In the genomic region with DNA sequence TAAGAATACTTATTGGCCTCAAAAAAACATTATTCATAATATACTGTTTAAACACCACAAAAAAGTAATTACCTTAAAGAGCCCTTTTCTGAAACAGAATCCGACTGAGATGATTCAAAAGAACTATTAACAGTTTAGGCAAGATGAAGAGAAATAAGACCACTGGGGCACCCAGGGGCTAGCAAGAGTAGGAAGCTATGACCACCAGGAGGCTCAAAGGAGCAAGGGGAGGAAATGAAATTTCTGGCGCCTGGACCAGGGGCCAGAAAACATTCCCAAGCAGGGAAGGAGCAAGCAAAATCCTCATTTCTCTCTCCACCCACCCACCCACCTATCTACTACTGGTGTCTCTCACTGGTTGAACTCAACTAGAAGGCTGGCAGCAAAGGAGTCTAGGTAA, we compare ENCODE assay signal across 1 cellular context.
TF ChIP-seq lines count a peak whose summit lies in the region.

No MANE protein-coding gene starts in this region.

TF ChIP-seq in K562, 482 proteins besides CTCF, POLR2A, EP300 and RAD21:
- no peak for TF ChIP-seq BMI1 (IDR thresholded peaks at IDR 0.05; ENCODE audit: low read length)
- TF ChIP-seq CHCHD3 (CRISPR knock-in tag; IDR thresholded peaks at IDR 0.05): no peak
- TF ChIP-seq ZZZ3 (IDR thresholded peaks at IDR 0.05): no peak
- TF ChIP-seq, protein P1, sequence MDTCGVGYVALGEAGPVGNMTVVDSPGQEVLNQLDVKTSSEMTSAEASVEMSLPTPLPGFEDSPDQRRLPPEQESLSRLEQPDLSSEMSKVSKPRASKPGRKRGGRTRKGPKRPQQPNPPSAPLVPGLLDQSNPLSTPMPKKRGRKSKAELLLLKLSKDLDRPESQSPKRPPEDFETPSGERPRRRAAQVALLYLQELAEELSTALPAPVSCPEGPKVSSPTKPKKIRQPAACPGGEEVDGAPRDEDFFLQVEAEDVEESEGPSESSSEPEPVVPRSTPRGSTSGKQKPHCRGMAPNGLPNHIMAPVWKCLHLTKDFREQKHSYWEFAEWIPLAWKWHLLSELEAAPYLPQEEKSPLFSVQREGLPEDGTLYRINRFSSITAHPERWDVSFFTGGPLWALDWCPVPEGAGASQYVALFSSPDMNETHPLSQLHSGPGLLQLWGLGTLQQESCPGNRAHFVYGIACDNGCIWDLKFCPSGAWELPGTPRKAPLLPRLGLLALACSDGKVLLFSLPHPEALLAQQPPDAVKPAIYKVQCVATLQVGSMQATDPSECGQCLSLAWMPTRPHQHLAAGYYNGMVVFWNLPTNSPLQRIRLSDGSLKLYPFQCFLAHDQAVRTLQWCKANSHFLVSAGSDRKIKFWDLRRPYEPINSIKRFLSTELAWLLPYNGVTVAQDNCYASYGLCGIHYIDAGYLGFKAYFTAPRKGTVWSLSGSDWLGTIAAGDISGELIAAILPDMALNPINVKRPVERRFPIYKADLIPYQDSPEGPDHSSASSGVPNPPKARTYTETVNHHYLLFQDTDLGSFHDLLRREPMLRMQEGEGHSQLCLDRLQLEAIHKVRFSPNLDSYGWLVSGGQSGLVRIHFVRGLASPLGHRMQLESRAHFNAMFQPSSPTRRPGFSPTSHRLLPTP (IDR thresholded peaks at IDR 0.05; ENCODE audit: borderline replicate concordance, extremely low read depth, insufficient read length): no peak
- TF ChIP-seq YBX1 (IDR thresholded peaks at IDR 0.05): no peak
- TF ChIP-seq HOXB6 (CRISPR knock-in tag; IDR thresholded peaks at IDR 0.05; ENCODE audit: borderline replicate concordance): no peak
- no peak for TF ChIP-seq RCOR1 (IDR thresholded peaks at IDR 0.05; ENCODE audit: borderline replicate concordance in 1 of 2, low read depth in 2 of 2, low read length in 2 of 2)
- TF ChIP-seq, protein P2, sequence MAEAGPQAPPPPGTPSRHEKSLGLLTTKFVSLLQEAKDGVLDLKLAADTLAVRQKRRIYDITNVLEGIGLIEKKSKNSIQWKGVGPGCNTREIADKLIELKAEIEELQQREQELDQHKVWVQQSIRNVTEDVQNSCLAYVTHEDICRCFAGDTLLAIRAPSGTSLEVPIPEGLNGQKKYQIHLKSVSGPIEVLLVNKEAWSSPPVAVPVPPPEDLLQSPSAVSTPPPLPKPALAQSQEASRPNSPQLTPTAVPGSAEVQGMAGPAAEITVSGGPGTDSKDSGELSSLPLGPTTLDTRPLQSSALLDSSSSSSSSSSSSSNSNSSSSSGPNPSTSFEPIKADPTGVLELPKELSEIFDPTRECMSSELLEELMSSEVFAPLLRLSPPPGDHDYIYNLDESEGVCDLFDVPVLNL (CRISPR knock-in tag; IDR thresholded peaks at IDR 0.05; ENCODE audit: low read depth): no peak
- TF ChIP-seq NEUROD1 (IDR thresholded peaks at IDR 0.05; ENCODE audit: borderline replicate concordance, low read depth, low read length, partially characterized antibody): no peak
- TF ChIP-seq, protein P3, sequence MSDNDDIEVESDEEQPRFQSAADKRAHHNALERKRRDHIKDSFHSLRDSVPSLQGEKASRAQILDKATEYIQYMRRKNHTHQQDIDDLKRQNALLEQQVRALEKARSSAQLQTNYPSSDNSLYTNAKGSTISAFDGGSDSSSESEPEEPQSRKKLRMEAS (CRISPR knock-in tag; IDR thresholded peaks at IDR 0.05): no peak
- TF ChIP-seq MTA1 (IDR thresholded peaks at IDR 0.05; ENCODE audit: borderline replicate concordance): no peak
- TF ChIP-seq, protein P4, sequence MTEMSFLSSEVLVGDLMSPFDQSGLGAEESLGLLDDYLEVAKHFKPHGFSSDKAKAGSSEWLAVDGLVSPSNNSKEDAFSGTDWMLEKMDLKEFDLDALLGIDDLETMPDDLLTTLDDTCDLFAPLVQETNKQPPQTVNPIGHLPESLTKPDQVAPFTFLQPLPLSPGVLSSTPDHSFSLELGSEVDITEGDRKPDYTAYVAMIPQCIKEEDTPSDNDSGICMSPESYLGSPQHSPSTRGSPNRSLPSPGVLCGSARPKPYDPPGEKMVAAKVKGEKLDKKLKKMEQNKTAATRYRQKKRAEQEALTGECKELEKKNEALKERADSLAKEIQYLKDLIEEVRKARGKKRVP (CRISPR knock-in tag; IDR thresholded peaks at IDR 0.05): no peak
- TF ChIP-seq DNMT1 (IDR thresholded peaks at IDR 0.05): no peak
- TF ChIP-seq COPS2 (conservative IDR thresholded peaks at IDR 0.05): no peak
- TF ChIP-seq, protein P5, sequence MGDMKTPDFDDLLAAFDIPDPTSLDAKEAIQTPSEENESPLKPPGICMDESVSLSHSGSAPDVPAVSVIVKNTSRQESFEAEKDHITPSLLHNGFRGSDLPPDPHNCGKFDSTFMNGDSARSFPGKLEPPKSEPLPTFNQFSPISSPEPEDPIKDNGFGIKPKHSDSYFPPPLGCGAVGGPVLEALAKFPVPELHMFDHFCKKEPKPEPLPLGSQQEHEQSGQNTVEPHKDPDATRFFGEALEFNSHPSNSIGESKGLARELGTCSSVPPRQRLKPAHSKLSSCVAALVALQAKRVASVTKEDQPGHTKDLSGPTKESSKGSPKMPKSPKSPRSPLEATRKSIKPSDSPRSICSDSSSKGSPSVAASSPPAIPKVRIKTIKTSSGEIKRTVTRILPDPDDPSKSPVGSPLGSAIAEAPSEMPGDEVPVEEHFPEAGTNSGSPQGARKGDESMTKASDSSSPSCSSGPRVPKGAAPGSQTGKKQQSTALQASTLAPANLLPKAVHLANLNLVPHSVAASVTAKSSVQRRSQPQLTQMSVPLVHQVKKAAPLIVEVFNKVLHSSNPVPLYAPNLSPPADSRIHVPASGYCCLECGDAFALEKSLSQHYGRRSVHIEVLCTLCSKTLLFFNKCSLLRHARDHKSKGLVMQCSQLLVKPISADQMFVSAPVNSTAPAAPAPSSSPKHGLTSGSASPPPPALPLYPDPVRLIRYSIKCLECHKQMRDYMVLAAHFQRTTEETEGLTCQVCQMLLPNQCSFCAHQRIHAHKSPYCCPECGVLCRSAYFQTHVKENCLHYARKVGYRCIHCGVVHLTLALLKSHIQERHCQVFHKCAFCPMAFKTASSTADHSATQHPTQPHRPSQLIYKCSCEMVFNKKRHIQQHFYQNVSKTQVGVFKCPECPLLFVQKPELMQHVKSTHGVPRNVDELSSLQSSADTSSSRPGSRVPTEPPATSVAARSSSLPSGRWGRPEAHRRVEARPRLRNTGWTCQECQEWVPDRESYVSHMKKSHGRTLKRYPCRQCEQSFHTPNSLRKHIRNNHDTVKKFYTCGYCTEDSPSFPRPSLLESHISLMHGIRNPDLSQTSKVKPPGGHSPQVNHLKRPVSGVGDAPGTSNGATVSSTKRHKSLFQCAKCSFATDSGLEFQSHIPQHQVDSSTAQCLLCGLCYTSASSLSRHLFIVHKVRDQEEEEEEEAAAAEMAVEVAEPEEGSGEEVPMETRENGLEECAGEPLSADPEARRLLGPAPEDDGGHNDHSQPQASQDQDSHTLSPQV (IDR thresholded peaks at IDR 0.05): no peak
- no peak for TF ChIP-seq BCOR (IDR thresholded peaks at IDR 0.05)
- TF ChIP-seq ZNF274 (IDR thresholded peaks at IDR 0.05; ENCODE audit: borderline replicate concordance, low read depth, low read length): no peak
- TF ChIP-seq ZNF584 (CRISPR knock-in tag; IDR thresholded peaks at IDR 0.05; ENCODE audit: low read depth): no peak
